ENCODE assay signal across 17 cellular contexts in genomic region chr16:86821933-86822332, GRCh38.
A peak's percentile ranks its signal among the peaks of the same experiment; 100 is the strongest.
DNase-seq lines count a peak whose midpoint lies in the region; ATAC-seq, FAIRE-seq and TF ChIP-seq lines count a peak whose summit lies in the region.
"Had no signal": no experiment of that assay in that cellular context is flagged by ENCODE, and none has a peak within 500 bp of the region (broad histone marks: within the 10 kb centered on the region; RNA-seq: fewer than 3 reads in every experiment).

No MANE protein-coding gene starts in this region.

- H3K36me3 Mint-ChIP-seq in type B pancreatic cell: no peaks in the 10 kb centered on the region
- H3K36me3 Mint-ChIP-seq: CD4-positive, alpha-beta memory T cell had no signal

- no peak for TF ChIP-seq POLR2A in HepG2 (IDR thresholded peaks at IDR 0.05; ENCODE audit: insufficient read depth in 1 of 2, low read depth in 2 of 2, low read length in 2 of 2)
- no peak for TF ChIP-seq POLR2A in right lobe of liver (IDR thresholded peaks at IDR 0.05)
- no peak for TF ChIP-seq POLR2A in K562 (conservative IDR thresholded peaks at IDR 0.05)
- TF ChIP-seq POLR2A in esophagus muscularis mucosa (IDR thresholded peaks at IDR 0.05; ENCODE audit: low read depth): no peak

- H3K4me2 ChIP-seq in HepG2 (ENCODE audit: low read depth, low read length): no peak overlapping the region
- peak overlapping the region; percentile 74; the same call in 1 of the 2 replicates for H3K4me2 ChIP-seq in PC-3 (ENCODE audit: low read length)
- H3K4me2 ChIP-seq in K562 (ENCODE audit: insufficient read depth, low read length): no peak overlapping the region
- H3K4me2 ChIP-seq: A549 had no signal

- no TSS peak for BruUV-seq in HepG2 (replicated peaks; lab: Mats Ljungman, UMichigan)
- BruUV-seq in PC-3 (replicated peaks; lab: Mats Ljungman, UMichigan): no TSS peak
- no TSS peak for BruUV-seq in K562 (replicated peaks; lab: Mats Ljungman, UMichigan)

- H3K36me3 ChIP-seq in HepG2 (replicated peaks in 1 of 2; ENCODE audit: control insufficient read depth in 1 of 2, insufficient read depth in 2 of 2, low read length in 2 of 2): no peaks in the 10 kb centered on the region
- H3K36me3 ChIP-seq in right lobe of liver: no peaks in the 10 kb centered on the region
- H3K36me3 ChIP-seq in PC-3 (ENCODE audit: low read depth, low read length): no peaks in the 10 kb centered on the region
- H3K36me3 ChIP-seq in K562 (ENCODE audit: control insufficient read depth, insufficient read depth, low read length): no peaks in the 10 kb centered on the region
- H3K36me3 ChIP-seq in esophagus muscularis mucosa: no peaks in the 10 kb centered on the region

- FAIRE-seq in HepG2 (lab: Jason Lieb, UNC): no peak
- FAIRE-seq in K562 (lab: Jason Lieb, UNC): no peak
- FAIRE-seq: A549 had no signal

- H3K4me3 ChIP-seq in HepG2 (replicated peaks in 1 of 3; ENCODE audit: insufficient read depth in 1 of 3, low read depth in 2 of 3, low read length in 3 of 3) (no peak overlapping the region), right lobe of liver (no peak overlapping the region), PC-3 (ENCODE audit: low read length) (no peak overlapping the region), K562 (no peak overlapping the region), esophagus muscularis mucosa (no peak overlapping the region)
- H3K4me3 ChIP-seq: A549 had no signal

- TF ChIP-seq RAD21 in HepG2 (CRISPR knock-in tag; IDR thresholded peaks at IDR 0.05): no peak
- TF ChIP-seq RAD21 in K562 (CRISPR knock-in tag; conservative IDR thresholded peaks at IDR 0.05 in 1 of 2, IDR thresholded peaks at IDR 0.05 in 1 of 2): no peak

- ATAC-seq in HepG2 (no peak), right lobe of liver (no peak), PC-3 (no peak), K562 (no peak), GM18502 (IDR thresholded peaks at IDR 0.05; ENCODE audit: poor library complexity, unreplicated experiment) (no peak), GM19463 (IDR thresholded peaks at IDR 0.05; ENCODE audit: unreplicated experiment) (no peak)
- ATAC-seq: A549 had no signal

- TF ChIP-seq CTCF in HepG2 (CRISPR knock-in tag; IDR thresholded peaks at IDR 0.05) (no peak), right lobe of liver (IDR thresholded peaks at IDR 0.05) (no peak), PC-3 (conservative IDR thresholded peaks at IDR 0.05; ENCODE audit: low read depth, low read length) (no peak), K562 (IDR thresholded peaks at IDR 0.05 in 2 of 3, conservative IDR thresholded peaks at IDR 0.05 in 1 of 3; ENCODE audit: insufficient read depth in 2 of 3, low read depth in 1 of 3, low read length in 3 of 3) (no peak), type B pancreatic cell (conservative IDR thresholded peaks at IDR 0.05) (no peak), esophagus muscularis mucosa (IDR thresholded peaks at IDR 0.05) (no peak)

- H3K9ac ChIP-seq in HepG2 (ENCODE audit: insufficient read depth, low read depth, low read length) (no peak overlapping the region), PC-3 (ENCODE audit: low read length) (peak overlapping the region; percentile 81; the same call in 1 of the 2 replicates), K562 (ENCODE audit: insufficient read depth in 1 of 2, low read depth in 2 of 2, low read length in 2 of 2) (no peak overlapping the region)

- no peak overlapping the region for H3K27ac ChIP-seq in HepG2 (ENCODE audit: extremely low read length, insufficient read depth, low read length)
- no peak overlapping the region for H3K27ac ChIP-seq in right lobe of liver
- peak overlapping the region; percentile 98 for H3K27ac ChIP-seq in PC-3 (ENCODE audit: low read length)
- H3K27ac ChIP-seq in K562 (ENCODE audit: extremely low read depth, low read depth, low read length): no peak overlapping the region
- no peak overlapping the region for H3K27ac ChIP-seq in esophagus muscularis mucosa (replicated peaks in 1 of 4)
- H3K27ac ChIP-seq: A549 had no signal

- peaks cover 4% of the 10 kb centered on the region for H3K9me3 Mint-ChIP-seq in type B pancreatic cell

- POLR2A ChIA-PET in HepG2 (lab: Yijun Ruan, JAX) (no interaction called here), PC-3 (lab: Charles Lee; ENCODE audit: unreplicated experiment) (no interaction called here), K562 (lab: Yijun Ruan, JAX) (no interaction called here)

- no peaks in the 10 kb centered on the region; the same call in 1 of the 2 replicates for H4K20me1 ChIP-seq in HepG2 (ENCODE audit: insufficient read depth, low read length)
- H4K20me1 ChIP-seq in PC-3 (ENCODE audit: low read length): no peaks in the 10 kb centered on the region
- peaks cover 17% of the 10 kb centered on the region; the same call in 1 of the 2 replicates for H4K20me1 ChIP-seq in K562 (replicated peaks; ENCODE audit: control insufficient read depth, insufficient read depth, low read length)

- peak overlapping the region; percentile 49 for H3K27ac Mint-ChIP-seq in type B pancreatic cell
- H3K27ac Mint-ChIP-seq: CD4-positive, alpha-beta memory T cell had no signal

- peaks cover 78% of the 10 kb centered on the region for H3K27me3 Mint-ChIP-seq in type B pancreatic cell

- no peak overlapping the region for H3K4me3 Mint-ChIP-seq in type B pancreatic cell
- H3K4me3 Mint-ChIP-seq: CD4-positive, alpha-beta memory T cell had no signal

- intact Hi-C loops in HepG2 (cut with micrococcal nuclease; ENCODE audit: unreplicated experiment): no loop called here
- intact Hi-C loops in right lobe of liver (cut with DNase I): no loop called here
- intact Hi-C loops in PC-3 (cut with micrococcal nuclease): loop anchor here (2.0 to 5.0 kb wide), 2 partner anchors 187 to 245 kb away; partner anchors contain the start of gene FOXL1
- intact Hi-C loops in K562 (cut with micrococcal nuclease): no loop called here
- intact Hi-C loops in esophagus muscularis mucosa (cut with DNase I): no loop called here

- no peak overlapping the region for H2AFZ ChIP-seq in HepG2 (ENCODE audit: low read length)
- H2AFZ ChIP-seq in PC-3 (ENCODE audit: low read length): no peak overlapping the region
- no peak overlapping the region for H2AFZ ChIP-seq in K562 (ENCODE audit: low read depth, low read length)

- DNase-seq in HepG2 (ENCODE audit: low spot score) (no peak), right lobe of liver (no peak), PC-3 (peak; percentile 65), K562 (ENCODE audit: extremely low read depth in 1 of 4, low spot score in 3 of 4) (no peak), type B pancreatic cell (ENCODE audit: extremely low spot score, unreplicated experiment) (no peak), esophagus muscularis mucosa (ENCODE audit: extremely low spot score) (no peak)
- DNase-seq: CD4-positive, alpha-beta memory T cell; DMS53; NCI-H1092 treated with DMSO at 0.1 percent for 48 hours; NCI-H146; NCI-H2029 treated with DMSO at 0.1 percent for 48 hours; NCI-H446 treated with DMSO at 0.1 percent for 48 hours; RPMI8226; SHP77 treated with DMSO at 0.1 percent for 48 hours had no signal

- TF ChIP-seq EP300 in HepG2 (IDR thresholded peaks at IDR 0.05; ENCODE audit: low read depth in 2 of 2, low read length in 2 of 2): no peak
- TF ChIP-seq EP300 in HepG2 (CRISPR knock-in tag; IDR thresholded peaks at IDR 0.05; ENCODE audit: borderline replicate concordance): no peak
- TF ChIP-seq EP300 in K562 (IDR thresholded peaks at IDR 0.05; ENCODE audit: low read length): no peak
- TF ChIP-seq EP300 in esophagus muscularis mucosa (IDR thresholded peaks at IDR 0.05): no peak

- H3K9me3 ChIP-seq in HepG2 (ENCODE audit: low read length) (no peaks in the 10 kb centered on the region), right lobe of liver (no peaks in the 10 kb centered on the region), PC-3 (ENCODE audit: low read length) (no peaks in the 10 kb centered on the region), K562 (replicated peaks; ENCODE audit: control insufficient read depth, insufficient read depth, low read depth, low read length) (no peaks in the 10 kb centered on the region), esophagus muscularis mucosa (no peaks in the 10 kb centered on the region)
- H3K9me3 ChIP-seq: A549 had no signal

- under 1% methylated on average over 4 of the region's 4 CpGs for WGBS in HepG2 (ENCODE audit: low lambda C conversion rate)
- WGBS in right lobe of liver (ENCODE audit: insufficient coverage, low coverage, low lambda C conversion rate, missing lambda C conversion rate): 69% methylated on average over 2 of the region's 4 CpGs
- WGBS in K562 (ENCODE audit: insufficient coverage, low coverage, missing lambda C conversion rate): 2% methylated on average over 4 of the region's 4 CpGs
- 98% methylated on average over 2 of the region's 4 CpGs for WGBS in esophagus muscularis mucosa

- in situ Hi-C loops in HepG2 (cut with HindIII; ENCODE audit: extremely low pct_ligation_motif_present, low pct_unique_long_range_greater_than_20kb) (no loop called here), K562 (cut with MboI) (no loop called here)

- no peaks in the 10 kb centered on the region for H3K4me1 ChIP-seq in HepG2 (ENCODE audit: insufficient read depth, low read length)
- H3K4me1 ChIP-seq in right lobe of liver: peaks cover 0 to 7% (median 0%) of the 10 kb centered on the region in 4 donors
- H3K4me1 ChIP-seq in PC-3 (ENCODE audit: insufficient read depth, low read length): peaks cover 53% of the 10 kb centered on the region
- no peaks in the 10 kb centered on the region; a peak in 1 of 5 replicates for H3K4me1 ChIP-seq in K562 (replicated peaks in 1 of 2; ENCODE audit: control insufficient read depth in 2 of 2, insufficient read depth in 2 of 2, low read length in 2 of 2)
- peaks cover 0 to 6% (median 0%) of the 10 kb centered on the region in 4 donors for H3K4me1 ChIP-seq in esophagus muscularis mucosa
- H3K4me1 ChIP-seq: A549 had no signal

- no peaks in the 10 kb centered on the region for H3K9me1 ChIP-seq in K562 (ENCODE audit: control insufficient read depth, insufficient read depth, low read length)

- H3K79me2 ChIP-seq in HepG2 (ENCODE audit: insufficient read depth, low read length) (no peaks in the 10 kb centered on the region), PC-3 (ENCODE audit: low read length) (no peaks in the 10 kb centered on the region), K562 (ENCODE audit: control insufficient read depth, insufficient read depth, low read length) (no peaks in the 10 kb centered on the region)

- H3F3A ChIP-seq in PC-3 (ENCODE audit: low read length, unreplicated experiment): peaks cover 5% of the 10 kb centered on the region

- no peaks in the 10 kb centered on the region for H3K9me2 ChIP-seq in PC-3 (replicated peaks; ENCODE audit: low read length)

- H3K27me3 ChIP-seq in HepG2 (ENCODE audit: control insufficient read depth in 1 of 2, insufficient read depth in 2 of 2, low read length in 2 of 2) (peaks cover 4 to 72% of the 10 kb centered on the region in 2 experiments), right lobe of liver (no peaks in the 10 kb centered on the region), PC-3 (ENCODE audit: low read length) (no peaks in the 10 kb centered on the region), K562 (ENCODE audit: control insufficient read depth in 2 of 2, insufficient read depth in 2 of 2, low read length in 2 of 2) (peaks cover 18 to 59% of the 10 kb centered on the region in 2 experiments), esophagus muscularis mucosa (peaks cover 3 to 91% (median 13%) of the 10 kb centered on the region in 4 donors)

- CTCF ChIA-PET in HepG2 (lab: Yijun Ruan, JAX; ENCODE audit: low intra/inter-chr PET ratio, low total read pairs) (no interaction called here), PC-3 (lab: Charles Lee) (interaction anchor here (0.6 kb wide), 3 partner anchors 131 to 346 kb away, joined by 3 to 10 read pairs (median 6); no protein-coding TSS in a partner anchor), K562 (lab: Yijun Ruan, JAX; ENCODE audit: low intra/inter-chr PET ratio) (no interaction called here)

- peaks cover 18% of the 10 kb centered on the region for H3K4me1 Mint-ChIP-seq in type B pancreatic cell (ENCODE audit: unreplicated experiment)
- H3K4me1 Mint-ChIP-seq: CD4-positive, alpha-beta memory T cell had no signal

Comparison
In these comparisons a context has a peak if more than half of its experiments do, and no peak if none do; other contexts are left out.
1. Of the 241 proteins assayed by ChIP-seq in both HepG2 and K562: peak only in HepG2: none; only in K562: MAFG; in both: none; in neither: 240.